Comparison of ENCODE assay signal across 9 cellular contexts in the genomic region with DNA sequence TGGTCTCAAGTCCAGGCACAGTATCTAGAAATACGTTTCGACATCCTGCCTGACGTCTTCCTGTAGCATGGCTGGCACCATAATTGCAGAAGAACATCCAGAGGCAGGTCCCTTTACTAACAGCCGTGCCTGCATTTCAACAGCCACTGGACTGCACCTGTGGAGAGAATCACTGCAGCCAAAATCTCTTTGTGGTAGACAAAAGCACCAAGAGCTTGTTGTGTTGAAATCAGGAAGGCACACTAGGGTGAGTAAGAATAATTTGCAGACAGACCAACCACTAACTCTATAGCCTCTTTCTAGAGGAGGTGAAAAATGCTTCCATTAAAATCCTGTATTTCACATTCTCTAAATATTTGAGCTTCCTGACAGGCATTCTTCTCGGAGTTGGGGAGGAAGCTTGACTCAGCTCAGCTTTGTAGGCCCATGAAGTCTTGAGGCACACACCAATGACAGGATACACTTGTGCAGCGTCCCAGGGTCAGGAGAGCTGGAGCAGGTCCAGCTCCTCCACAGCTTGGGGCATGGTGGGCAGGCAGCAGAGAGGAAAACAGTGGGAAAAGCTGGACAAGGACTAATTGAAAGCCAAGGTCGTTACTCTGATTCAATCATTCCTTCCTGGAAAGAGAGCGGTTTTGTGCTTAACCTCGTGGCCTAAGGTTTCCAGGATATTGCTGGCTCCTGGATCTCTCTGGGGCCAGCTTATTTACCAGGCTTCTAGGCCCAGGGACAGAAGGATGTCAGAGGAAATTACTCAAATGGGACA.
A peak's percentile ranks its signal among the peaks of the same experiment; 100 is the strongest.
DNase-seq lines count a peak whose midpoint lies in the region; ATAC-seq lines count a peak whose summit lies in the region.
"Had no signal": no experiment of that assay in that cellular context is flagged by ENCODE, and none has a peak within 500 bp of the region (broad histone marks: within the 10 kb centered on the region; RNA-seq: fewer than 3 reads in every experiment).

No MANE protein-coding gene starts in this region.

- peak; percentile 13 for DNase-seq in HCEC 1CT
- DNase-seq in amniotic epithelial cell (ENCODE audit: low read depth): peak; percentile 82
- DNase-seq in left ventricle myocardium superior: peak; percentile 66
- peak; percentile 67 for DNase-seq in sciatic nerve (ENCODE audit: low spot score)
- DNase-seq in activated T-cell treated with anti-CD3 and anti-CD28 coated beads, Interleukin-2, amount 50 U/mL, for 72 hours: no peak
- DNase-seq in NCI-H1436 (lab: John Stamatoyannopoulos, UW): no peak
- no peak for DNase-seq in ACHN
- DNase-seq: NCI-H524 treated with DMSO at 0.1 percent for 48 hours had no signal

- H3K4me1 Mint-ChIP-seq in activated T-cell treated with anti-CD3 and anti-CD28 coated beads, Interleukin-2, amount 50 U/mL, for 72 hours (ENCODE audit: low read depth): no peaks in the 10 kb centered on the region

- in situ Hi-C loops in ACHN (cut with HindIII; ENCODE audit: low pct_ligation_motif_present, low pct_unique_long_range_greater_than_20kb, low sequenced_read_pairs): no loop called here

- H3K27me3 Mint-ChIP-seq in activated T-cell treated with anti-CD3 and anti-CD28 coated beads, Interleukin-2, amount 50 U/mL, for 72 hours (ENCODE audit: low read depth): peaks cover 19% of the 10 kb centered on the region

- H3K36me3 Mint-ChIP-seq in activated T-cell treated with anti-CD3 and anti-CD28 coated beads, Interleukin-2, amount 50 U/mL, for 72 hours (ENCODE audit: insufficient read depth in 2 of 2): peaks cover 0 to 2% of the 10 kb centered on the region in 2 donors

- H3K9me3 Mint-ChIP-seq in activated T-cell treated with anti-CD3 and anti-CD28 coated beads, Interleukin-2, amount 50 U/mL, for 72 hours: no peaks in the 10 kb centered on the region

- ATAC-seq in left ventricle myocardium superior (peak; percentile 77), sciatic nerve (peak; percentile 68), GM19452 (IDR thresholded peaks at IDR 0.05; ENCODE audit: unreplicated experiment) (no peak)
- ATAC-seq in activated T-cell treated with anti-CD3 and anti-CD28 coated beads, Interleukin-2, amount 50 U/mL, for 72 hours (replicated peaks in 1 of 2): no peak

- no peak overlapping the region for H3K27ac Mint-ChIP-seq in activated T-cell treated with anti-CD3 and anti-CD28 coated beads, Interleukin-2, amount 50 U/mL, for 72 hours

- no peak overlapping the region for H3K4me3 Mint-ChIP-seq in activated T-cell treated with anti-CD3 and anti-CD28 coated beads, Interleukin-2, amount 50 U/mL, for 72 hours

- intact Hi-C loops in left ventricle myocardium superior (cut with micrococcal nuclease) (no loop called here), sciatic nerve (cut with DNase I) (no loop called here)

Comparison
In these comparisons a context has a peak if more than half of its experiments do, and no peak if none do; other contexts are left out.
1. DNase-seq: peak in HCEC 1CT (single experiment), amniotic epithelial cell (single experiment), left ventricle myocardium superior (single experiment) and sciatic nerve (single experiment); none in activated T-cell treated with anti-CD3 and anti-CD28 coated beads, Interleukin-2, amount 50 U/mL, for 72 hours (0 of 2), NCI-H1436 (single experiment) and ACHN (single experiment).
2. ATAC-seq: peak in left ventricle myocardium superior (single experiment) and sciatic nerve (single experiment); none in activated T-cell treated with anti-CD3 and anti-CD28 coated beads, Interleukin-2, amount 50 U/mL, for 72 hours (0 of 2) and GM19452 (single experiment).